Comparison of ENCODE assay signal across 25 cellular contexts in the genomic region with DNA sequence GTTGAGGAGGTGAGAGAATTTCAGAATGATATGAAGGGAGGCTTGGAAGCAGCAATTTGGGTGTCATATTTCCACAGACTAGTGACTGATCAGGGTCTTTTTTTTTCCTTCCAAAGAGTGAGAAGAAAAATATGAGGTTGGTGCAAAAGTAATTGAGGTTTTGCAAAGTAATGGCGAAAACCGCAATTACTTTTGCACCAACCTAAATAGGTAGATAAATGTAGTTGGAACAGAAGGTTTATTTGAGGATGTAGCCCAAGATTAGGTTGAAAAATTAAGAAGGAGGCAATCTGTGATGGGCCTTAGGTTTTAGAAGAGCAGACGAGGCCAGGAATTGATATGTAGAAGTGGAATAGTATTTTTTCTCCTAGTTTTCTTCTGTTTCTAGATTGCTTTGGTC.
"Had no signal": no experiment of that assay in that cellular context is flagged by ENCODE, and none has a peak within 500 bp of the region (broad histone marks: within the 10 kb centered on the region; RNA-seq: fewer than 3 reads in every experiment).

No MANE protein-coding gene starts in this region.

- H3K27ac Mint-ChIP-seq: activated CD4-positive, alpha-beta T cell treated with anti-CD3 and anti-CD28 coated beads, Interleukin-2, amount 10 ng/mL, durations not matched to agents 7 days and 5 days; activated CD8-positive, alpha-beta memory T cell treated with anti-CD3 and anti-CD28 coated beads, Interleukin-2, amount 10 ng/mL, durations not matched to agents 7 days and 5 days; activated CD8-positive, alpha-beta T cell treated with anti-CD3 and anti-CD28 coated beads for 36 hours; activated naive CD4-positive, alpha-beta T cell treated with anti-CD3 and anti-CD28 coated beads, Interleukin-2, amount 50 U/mL, for 24 hours; immature natural killer cell; stimulated activated naive B cell treated with anti-CD40 and anti-IgM and Interleukin-4, amounts not matched to agents 10 μg/mL and 1 μg/mL and 100 μg/mL, for 72 hours had no signal

- H3K4me1 Mint-ChIP-seq: activated CD4-positive, alpha-beta T cell treated with anti-CD3 and anti-CD28 coated beads, Interleukin-2, amount 10 ng/mL, durations not matched to agents 7 days and 5 days; activated CD8-positive, alpha-beta memory T cell treated with anti-CD3 and anti-CD28 coated beads, Interleukin-2, amount 10 ng/mL, durations not matched to agents 7 days and 5 days; activated naive CD4-positive, alpha-beta T cell treated with anti-CD3 and anti-CD28 coated beads, Interleukin-2, amount 50 U/mL, for 24 hours; immature natural killer cell; stimulated activated naive B cell treated with anti-CD40 and anti-IgM and Interleukin-4, amounts not matched to agents 10 μg/mL and 1 μg/mL and 100 μg/mL, for 72 hours had no signal

- H3K4me1 ChIP-seq: body of pancreas, gastroesophageal sphincter, testis, upper lobe of left lung had no signal

- H3K4me3 Mint-ChIP-seq: activated CD4-positive, alpha-beta T cell treated with anti-CD3 and anti-CD28 coated beads, Interleukin-2, amount 10 ng/mL, durations not matched to agents 7 days and 5 days; activated CD8-positive, alpha-beta memory T cell treated with anti-CD3 and anti-CD28 coated beads, Interleukin-2, amount 10 ng/mL, durations not matched to agents 7 days and 5 days; activated CD8-positive, alpha-beta T cell treated with anti-CD3 and anti-CD28 coated beads for 36 hours; activated naive CD4-positive, alpha-beta T cell treated with anti-CD3 and anti-CD28 coated beads, Interleukin-2, amount 50 U/mL, for 24 hours; immature natural killer cell; stimulated activated naive B cell treated with anti-CD40 and anti-IgM and Interleukin-4, amounts not matched to agents 10 μg/mL and 1 μg/mL and 100 μg/mL, for 72 hours had no signal

- H3K36me3 Mint-ChIP-seq: activated CD8-positive, alpha-beta memory T cell treated with anti-CD3 and anti-CD28 coated beads, Interleukin-2, amount 10 ng/mL, durations not matched to agents 7 days and 5 days; activated naive CD4-positive, alpha-beta T cell treated with anti-CD3 and anti-CD28 coated beads, Interleukin-2, amount 50 U/mL, for 24 hours; immature natural killer cell; stimulated activated naive B cell treated with anti-CD40 and anti-IgM and Interleukin-4, amounts not matched to agents 10 μg/mL and 1 μg/mL and 100 μg/mL, for 72 hours had no signal

- H3K36me3 ChIP-seq: cardiac muscle cell, gastroesophageal sphincter, upper lobe of left lung had no signal

- H3K27ac ChIP-seq: body of pancreas, epithelial cell of prostate, gastroesophageal sphincter, testis, upper lobe of left lung had no signal

- ATAC-seq: activated CD8-positive, alpha-beta memory T cell treated with anti-CD3 and anti-CD28 coated beads, Interleukin-2, amount 10 ng/mL, durations not matched to agents 7 days and 5 days; activated CD8-positive, alpha-beta T cell treated with anti-CD3 and anti-CD28 coated beads for 36 hours; body of pancreas; gastroesophageal sphincter; left ventricle myocardium superior; mucosa of descending colon; sciatic nerve; stimulated activated naive B cell treated with anti-CD40 and anti-IgM and Interleukin-4, amounts not matched to agents 10 μg/mL and 1 μg/mL and 100 μg/mL, for 72 hours had no signal

- DNase-seq: activated CD4-positive, alpha-beta T cell treated with anti-CD3 and anti-CD28 coated beads, Interleukin-2, amount 10 ng/mL, durations not matched to agents 7 days and 5 days; activated CD4-positive, CD25-positive, alpha-beta regulatory T cell treated with anti-CD3 and anti-CD28 coated beads, Interleukin-2, amount 50 U/mL, for 72 hours; activated CD8-positive, alpha-beta memory T cell treated with anti-CD3 and anti-CD28 coated beads, Interleukin-2, amount 10 ng/mL, durations not matched to agents 7 days and 5 days; activated CD8-positive, alpha-beta T cell treated with anti-CD3 and anti-CD28 coated beads for 36 hours; activated gamma-delta T cell treated with Interleukin-2 at 50 U/mL for 16 hours; activated T-cell treated with anti-CD3 and anti-CD28 coated beads for 4 hours; anterior cingulate cortex; body of pancreas; cortex of kidney; immature natural killer cell; kidney glomerular epithelial cell; left ventricle myocardium superior; mammary epithelial cell; mucosa of descending colon; posterior cingulate gyrus; small intestine; stimulated activated CD4-positive, alpha-beta T cell treated with anti-CD3 and anti-CD28 coated beads, Interleukin-15, amount 100 ng/mL, for 24 hours; stimulated activated naive B cell treated with anti-CD40 and anti-IgM and Interleukin-4, amounts not matched to agents 10 μg/mL and 1 μg/mL and 100 μg/mL, for 72 hours; testis; upper lobe of left lung had no signal

- H3K9me3 ChIP-seq: body of pancreas, gastroesophageal sphincter, mucosa of descending colon, testis, upper lobe of left lung had no signal

- H3K27me3 ChIP-seq: body of pancreas, cardiac muscle cell, testis, upper lobe of left lung had no signal

- H3K9me3 Mint-ChIP-seq: activated CD4-positive, alpha-beta T cell treated with anti-CD3 and anti-CD28 coated beads, Interleukin-2, amount 10 ng/mL, durations not matched to agents 7 days and 5 days; activated CD8-positive, alpha-beta T cell treated with anti-CD3 and anti-CD28 coated beads for 36 hours; activated naive CD4-positive, alpha-beta T cell treated with anti-CD3 and anti-CD28 coated beads, Interleukin-2, amount 50 U/mL, for 24 hours; immature natural killer cell; stimulated activated naive B cell treated with anti-CD40 and anti-IgM and Interleukin-4, amounts not matched to agents 10 μg/mL and 1 μg/mL and 100 μg/mL, for 72 hours had no signal

- H3K4me3 ChIP-seq: body of pancreas, cardiac muscle cell, gastroesophageal sphincter, mucosa of descending colon, testis, upper lobe of left lung had no signal
